In the genomic region with DNA sequence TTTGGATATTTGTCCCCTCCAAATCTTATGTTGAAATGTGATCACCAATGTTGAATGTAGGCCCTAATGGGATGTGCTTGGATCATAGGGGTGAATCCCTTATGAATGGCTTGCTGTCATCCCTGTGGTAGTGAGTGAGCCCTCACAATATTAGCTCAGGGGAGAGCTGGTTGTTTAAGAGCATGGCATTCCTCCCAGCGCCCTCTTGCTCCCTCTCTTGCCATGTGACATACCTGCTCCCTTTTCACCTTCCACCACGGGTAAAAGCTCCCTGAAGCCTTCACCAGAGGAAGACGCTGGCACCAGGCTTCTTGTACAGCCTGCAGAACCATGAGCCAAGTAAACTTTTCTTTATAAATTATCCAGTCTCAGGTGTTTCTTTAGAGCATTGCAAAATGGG, we compare ENCODE assay signal across 1 cellular context.
TF ChIP-seq lines count a peak whose summit lies in the region.

No MANE protein-coding gene starts in this region.

TF ChIP-seq in IMR-90, 13 proteins besides CTCF, POLR2A, EP300 and RAD21 (continued from another document):
- TF ChIP-seq MAZ (IDR thresholded peaks at IDR 0.05; ENCODE audit: borderline replicate concordance, low read depth, low read length) (no peak), RFX5 (IDR thresholded peaks at IDR 0.05; ENCODE audit: low read depth, low read length) (no peak), SMC3 (IDR thresholded peaks at IDR 0.05; ENCODE audit: low read depth, low read length) (no peak), RCOR1 (IDR thresholded peaks at IDR 0.05; ENCODE audit: insufficient replicate concordance, low read length) (no peak), NFE2L2 (IDR thresholded peaks at IDR 0.05; ENCODE audit: low read depth, low read length) (no peak), BHLHE40 (IDR thresholded peaks at IDR 0.05; ENCODE audit: low read depth, low read length) (no peak), FOS (IDR thresholded peaks at IDR 0.05; ENCODE audit: low read depth, low read length) (no peak), MAFK (IDR thresholded peaks at IDR 0.05; ENCODE audit: low read depth, low read length) (no peak), MXI1 (IDR thresholded peaks at IDR 0.05; ENCODE audit: borderline replicate concordance, low read depth, low read length) (no peak)
- TF ChIP-seq, protein P1, sequence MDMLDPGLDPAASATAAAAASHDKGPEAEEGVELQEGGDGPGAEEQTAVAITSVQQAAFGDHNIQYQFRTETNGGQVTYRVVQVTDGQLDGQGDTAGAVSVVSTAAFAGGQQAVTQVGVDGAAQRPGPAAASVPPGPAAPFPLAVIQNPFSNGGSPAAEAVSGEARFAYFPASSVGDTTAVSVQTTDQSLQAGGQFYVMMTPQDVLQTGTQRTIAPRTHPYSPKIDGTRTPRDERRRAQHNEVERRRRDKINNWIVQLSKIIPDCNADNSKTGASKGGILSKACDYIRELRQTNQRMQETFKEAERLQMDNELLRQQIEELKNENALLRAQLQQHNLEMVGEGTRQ (IDR thresholded peaks at IDR 0.05; ENCODE audit: low read depth, low read length): no peak
